Comparison of ENCODE assay signal across 8 cellular contexts in genomic region chr2:126655500-126656310, GRCh38. TPM values are rescaled to one million over a fixed set of nuclear protein-coding genes. Genes with fewer than 3 reads are reported as not detected.
DNase-seq lines count a peak whose midpoint lies in the region; ATAC-seq and TF ChIP-seq lines count a peak whose summit lies in the region.

GYPC (plus strand) TSS chr2:126656158; CDS start chr2:126656264, 106 bp downstream.

- DNase-seq in Peyer's patch = peak in 2 of 3 donors; percentile 65 to 80
- DNase-seq in amniotic stem cell (lab: John Stamatoyannopoulos, UW) = peak; percentile 16
- peak; percentile 88 to 91 (median 90) for DNase-seq in right cardiac atrium
- DNase-seq in renal cortical epithelial cell (ENCODE audit: low read depth) = peak; percentile 47
- no peak for DNase-seq in cerebellar cortex (ENCODE audit: low spot score)
- no peak for DNase-seq in NCI-H1417 (lab: John Stamatoyannopoulos, UW)

- intact Hi-C loops in right cardiac atrium (cut with DNase I) = no loop called here

- peak within 1 kb of the TSS; percentile 89 to 97 (median 92) for H3K27ac ChIP-seq in Peyer's patch
- H3K27ac ChIP-seq in right cardiac atrium (ENCODE audit: low read length) = peak within 1 kb of the TSS; percentile 97

- peak within 1 kb of the TSS; percentile 64 to 94 (median 70) for H3K4me3 ChIP-seq in Peyer's patch
- peak within 1 kb of the TSS; percentile 89 for H3K4me3 ChIP-seq in right cardiac atrium (ENCODE audit: low read length)

- ATAC-seq in GM18511 (IDR thresholded peaks at IDR 0.05; ENCODE audit: unreplicated experiment) = peak; percentile 38
- ATAC-seq in HG02763 (IDR thresholded peaks at IDR 0.05; ENCODE audit: unreplicated experiment) = peak; percentile 41
- ATAC-seq in right cardiac atrium = peak; percentile 74 to 75

- 10% methylated on average over 38 of the region's 38 CpGs for WGBS in right cardiac atrium

- TF ChIP-seq CTCF in Peyer's patch (IDR thresholded peaks at IDR 0.05) = no peak

- no peaks in the 10 kb centered on the region for H3K9me3 ChIP-seq in Peyer's patch
- no peaks in the 10 kb centered on the region for H3K9me3 ChIP-seq in right cardiac atrium (ENCODE audit: control insufficient read depth, low read length)

- H3K4me1 ChIP-seq in Peyer's patch (peaks cover 0 to 29% (median 14%) of the 10 kb centered on the region in 4 donors), right cardiac atrium (ENCODE audit: control insufficient read depth, insufficient read depth, low read length) (peaks cover 14% of the 10 kb centered on the region)

- no peak for TF ChIP-seq POLR2A in Peyer's patch (IDR thresholded peaks at IDR 0.05)

- no peaks in the 10 kb centered on the region for H3K27me3 ChIP-seq in Peyer's patch
- no peaks in the 10 kb centered on the region for H3K27me3 ChIP-seq in right cardiac atrium (ENCODE audit: control insufficient read depth, insufficient read depth)

- no peaks in the 10 kb centered on the region for H3K36me3 ChIP-seq in Peyer's patch

RNA-seq across cellular contexts. Expression of gene GYPC, which starts in this region (rescaled TPM):
- 10 to 100 TPM; 17.4 to 78.4 (median 19.7) TPM for total RNA-seq in Peyer's patch
- 10 to 100 TPM; 83.2 to 98.1 (median 88.3) TPM for total RNA-seq in right cardiac atrium
- 113 TPM for polyA plus RNA-seq in right cardiac atrium
- 22.3 and 34.7 TPM in 2 replicates for total RNA-seq in renal cortical epithelial cell

Comparison
In these comparisons a context has a peak if more than half of its experiments do, and no peak if none do; other contexts are left out.
1. DNase-seq: peak in Peyer's patch (2 of 3), amniotic stem cell (single experiment), right cardiac atrium (3 of 3) and renal cortical epithelial cell (single experiment); none in cerebellar cortex (single experiment) and NCI-H1417 (0 of 3).
2. Peak in every context shown above with its lines, with median percentiles within 50 percentile points of each other: ATAC-seq.